Comparison of ENCODE assay signal across 1 cellular context in genomic region chr22:22579869-22580604, GRCh38.
TF ChIP-seq lines count a peak whose summit lies in the region.

No MANE protein-coding gene starts in this region.

TF ChIP-seq in K562, 482 proteins besides CTCF, POLR2A, EP300 and RAD21 (continued from another document):
- TF ChIP-seq CHD7 (IDR thresholded peaks at IDR 0.05; ENCODE audit: low read depth, low read length) (no peak), ATF1 (CRISPR knock-in tag; IDR thresholded peaks at IDR 0.05) (peak; percentile 23; the same call in 1 of the 2 replicates), ATF1 (tag; IDR thresholded peaks at IDR 0.05) (no peak), PHTF2 (CRISPR knock-in tag; IDR thresholded peaks at IDR 0.05) (0 out of 2 replicates have a peak, but pooled peaks have one; percentile 73), FOXO4 (CRISPR knock-in tag; IDR thresholded peaks at IDR 0.05) (0 out of 2 replicates have a peak, but pooled peaks have one; percentile 71), SRF (CRISPR knock-in tag; IDR thresholded peaks at IDR 0.05) (0 out of 4 replicates have a peak, but pooled peaks of 1 of the 2 experiments have one; percentile 41)
